In the genomic region with DNA sequence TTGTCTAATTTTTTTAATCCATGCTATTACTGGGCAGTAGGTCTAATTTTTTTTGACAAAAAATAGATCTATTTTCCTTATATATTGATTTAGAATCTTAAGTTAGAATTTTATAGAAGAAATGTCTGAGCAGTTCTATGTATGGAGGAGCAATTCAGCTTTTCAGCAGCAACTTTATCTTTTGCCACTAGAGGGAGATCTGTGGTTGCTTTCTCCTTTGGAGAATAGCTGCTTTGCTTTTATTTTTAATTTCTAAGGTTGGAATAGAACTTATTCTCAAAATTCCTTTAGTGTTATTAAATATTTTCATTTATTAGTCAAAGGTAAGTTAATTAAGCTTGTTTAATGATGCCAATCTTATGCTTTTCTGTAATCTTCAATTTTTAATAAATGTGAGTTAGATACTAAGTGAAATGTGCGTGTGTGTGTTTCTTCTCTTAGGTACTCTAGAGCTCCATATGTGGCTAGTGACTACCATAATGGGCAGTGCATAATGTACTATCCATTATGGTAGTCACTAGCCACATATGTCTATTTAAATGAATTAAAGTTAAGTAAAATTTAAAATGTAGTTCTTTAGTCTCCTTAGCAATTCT, we compare ENCODE assay signal across 9 cellular contexts. TPM values are rescaled to one million over a fixed set of nuclear protein-coding genes. Genes with fewer than 3 reads are reported as not detected.
DNase-seq lines count a peak whose midpoint lies in the region; ATAC-seq and TF ChIP-seq lines count a peak whose summit lies in the region.
"Had no signal": no experiment of that assay in that cellular context is flagged by ENCODE, and none has a peak within 500 bp of the region (broad histone marks: within the 10 kb centered on the region; RNA-seq: fewer than 3 reads in every experiment).

No MANE protein-coding gene starts in this region.

- ATAC-seq in GM18861 (IDR thresholded peaks at IDR 0.05; ENCODE audit: unreplicated experiment) (peak; percentile 67), thoracic aorta (ENCODE audit: insufficient number of reproducible peaks, low FRiP score, low read depth) (no peak)
- ATAC-seq: naive thymus-derived CD8-positive, alpha-beta T cell had no signal

- H3K36me3 ChIP-seq in thoracic aorta: no peaks in the 10 kb centered on the region

- H3K27ac ChIP-seq in VCaP (no peak overlapping the region), thoracic aorta (no peak overlapping the region)

- TF ChIP-seq CTCF in VCaP (conservative IDR thresholded peaks at IDR 0.05) (peak; percentile 65), thoracic aorta (IDR thresholded peaks at IDR 0.05) (peak; percentile 49)

- no peaks in the 10 kb centered on the region for H3K4me1 ChIP-seq in thoracic aorta (ENCODE audit: control insufficient read depth in 1 of 2, low read depth in 2 of 2)

- H3K4me3 ChIP-seq in thoracic aorta: no peak overlapping the region

- in situ Hi-C loops in Caki2 (cut with HindIII; ENCODE audit: low pct_unique_long_range_greater_than_20kb, low sequenced_read_pairs): no loop called here

- H3K27me3 ChIP-seq in thoracic aorta (replicated peaks; ENCODE audit: insufficient read depth): no peaks in the 10 kb centered on the region

- DNase-seq in Caki2 (ENCODE audit: low read depth) (peak; percentile 3), HT-29 (ENCODE audit: low spot score) (peak; percentile 65), hepatic stellate cell (ENCODE audit: low spot score) (peak; percentile 5), thoracic aorta (ENCODE audit: low spot score) (no peak), HCEC 1CT (no peak), NCI-H774 (lab: John Stamatoyannopoulos, UW) (no peak)

- H3K9me3 ChIP-seq in thoracic aorta: no peaks in the 10 kb centered on the region

RNA-seq across cellular contexts. Expression of a gene that starts 29.3 kb away (rescaled TPM):
- total RNA-seq in Caki2 (2014; rRNA removed; shearing (Covaris generic); ENCODE audit: low replicate concordance): 11.4 and 14.2 TPM in 2 replicates
- 18.4 and 19.1 TPM in 2 replicates for total RNA-seq in HT-29 (2014; rRNA removed; shearing (Covaris generic))
- total RNA-seq in thoracic aorta: 10 to 100 TPM; 20.7 to 22.7 TPM

RNA-seq across cellular contexts. Expression of a gene that starts 38.8 kb away (rescaled TPM):
- 1.0 TPM in 2 replicates for total RNA-seq in Caki2 (2014; rRNA removed; shearing (Covaris generic); ENCODE audit: low replicate concordance)
- 6.5 and 7.4 TPM in 2 replicates for total RNA-seq in HT-29 (2014; rRNA removed; shearing (Covaris generic))
- 10 to 100 TPM; 11.4 to 12.9 TPM for total RNA-seq in thoracic aorta

RNA-seq across cellular contexts. Expression of a gene that starts 59.1 kb away (rescaled TPM):
- total RNA-seq in Caki2 (2014; rRNA removed; shearing (Covaris generic); ENCODE audit: low replicate concordance): not detected in 2 replicates
- not detected in 2 replicates for total RNA-seq in HT-29 (2014; rRNA removed; shearing (Covaris generic))
- total RNA-seq in thoracic aorta: not detected
- total RNA-seq: naive thymus-derived CD8-positive, alpha-beta T cell had no signal

Comparison
In these comparisons a context has a peak if more than half of its experiments do, and no peak if none do; other contexts are left out.
1. DNase-seq: peak in Caki2 (single experiment), HT-29 (single experiment) and hepatic stellate cell (single experiment); none in thoracic aorta (single experiment), HCEC 1CT (single experiment) and NCI-H774 (single experiment).